Comparison of ENCODE assay signal across 1 cellular context in genomic region chr12:110615171-110615570, GRCh38.
TF ChIP-seq lines count a peak whose summit lies in the region.

No MANE protein-coding gene starts in this region.

TF ChIP-seq in HepG2, 621 proteins besides CTCF, POLR2A, EP300 and RAD21:
- TF ChIP-seq KLF15 (CRISPR knock-in tag; IDR thresholded peaks at IDR 0.05; ENCODE audit: borderline replicate concordance) (no peak), ZNF12 (CRISPR knock-in tag; IDR thresholded peaks at IDR 0.05) (no peak), ZSCAN29 (CRISPR knock-in tag; conservative IDR thresholded peaks at IDR 0.05) (no peak), JARID2 (CRISPR knock-in tag; IDR thresholded peaks at IDR 0.05; ENCODE audit: insufficient replicate concordance) (no peak), GATA4 (IDR thresholded peaks at IDR 0.05; ENCODE audit: borderline replicate concordance, low read depth) (no peak), MAX (IDR thresholded peaks at IDR 0.05) (no peak), CCAR2 (optimal IDR thresholded peaks at IDR 0.05; ENCODE audit: low read depth, low read length) (no peak), ZFP90 (CRISPR knock-in tag; IDR thresholded peaks at IDR 0.05; ENCODE audit: borderline replicate concordance) (no peak), PHF8 (CRISPR knock-in tag; IDR thresholded peaks at IDR 0.05) (no peak), ZNF564 (CRISPR knock-in tag; IDR thresholded peaks at IDR 0.05) (no peak), ZFP36L1 (CRISPR knock-in tag; IDR thresholded peaks at IDR 0.05) (no peak)
